ENCODE assay signal across 1 cellular context in the genomic region with DNA sequence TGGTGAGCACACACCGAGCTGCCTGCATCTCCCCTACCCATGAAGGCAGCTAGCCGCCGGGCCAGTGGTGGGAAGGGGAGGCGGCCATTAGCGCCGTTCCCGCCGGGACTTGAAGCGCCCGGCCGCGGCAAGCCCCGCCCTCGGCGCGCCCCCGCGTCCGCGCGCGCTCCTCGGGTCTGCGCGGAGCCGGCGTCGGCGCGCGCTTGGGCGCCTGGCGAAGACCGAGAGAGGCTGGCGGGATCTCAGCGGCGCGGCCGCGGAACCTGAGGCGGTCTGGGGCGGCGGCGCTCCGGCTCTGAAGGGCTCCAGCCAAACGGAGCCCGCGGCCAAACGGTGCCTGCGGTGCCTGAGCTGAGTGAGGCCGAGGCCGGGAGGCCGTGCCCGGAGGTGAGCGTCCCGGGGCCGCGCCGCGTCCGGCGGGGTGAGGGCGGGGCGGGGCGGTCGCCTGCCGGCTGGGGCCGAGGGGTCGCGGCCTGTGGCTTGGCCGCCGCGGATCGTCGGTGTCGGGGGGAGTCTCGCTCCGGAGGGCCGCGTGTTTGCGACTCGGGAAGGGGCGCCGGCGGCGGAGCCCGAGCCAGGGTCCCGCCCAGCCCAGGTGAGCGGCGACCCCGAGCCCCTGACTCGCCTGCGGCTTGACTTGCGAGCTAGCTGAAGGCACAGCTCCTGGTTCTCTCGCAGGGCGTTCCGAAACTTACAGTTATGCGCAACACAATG.
A peak's percentile ranks its signal among the peaks of the same experiment; 100 is the strongest.
TF ChIP-seq lines count a peak whose summit lies in the region.

A gene with protein sequence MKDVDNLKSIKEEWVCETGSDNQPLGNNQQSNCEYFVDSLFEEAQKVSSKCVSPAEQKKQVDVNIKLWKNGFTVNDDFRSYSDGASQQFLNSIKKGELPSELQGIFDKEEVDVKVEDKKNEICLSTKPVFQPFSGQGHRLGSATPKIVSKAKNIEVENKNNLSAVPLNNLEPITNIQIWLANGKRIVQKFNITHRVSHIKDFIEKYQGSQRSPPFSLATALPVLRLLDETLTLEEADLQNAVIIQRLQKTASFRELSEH (plus strand): TSS at position 202 of the 714 bp plus-strand sequence. CDS start 17,852 bp downstream, outside the sequence.

TF ChIP-seq in HepG2, 621 proteins besides CTCF, POLR2A, EP300 and RAD21 (continued from another document and continues in another):
- TF ChIP-seq ELK4 (CRISPR knock-in tag; IDR thresholded peaks at IDR 0.05; ENCODE audit: borderline replicate concordance), result no peak
- TF ChIP-seq ZNF773 (CRISPR knock-in tag; IDR thresholded peaks at IDR 0.05; ENCODE audit: borderline replicate concordance), result peak; percentile 57; the same call in 1 of the 2 replicates
- peak; percentile 86 for TF ChIP-seq SKI (IDR thresholded peaks at IDR 0.05; ENCODE audit: partially characterized antibody)
- no peak; the same call in 1 of the 2 replicates for TF ChIP-seq ZNF709 (CRISPR knock-in tag; IDR thresholded peaks at IDR 0.05)
- TF ChIP-seq KLF11 (CRISPR knock-in tag; IDR thresholded peaks at IDR 0.05), result no peak
- TF ChIP-seq ESRRA (CRISPR knock-in tag; IDR thresholded peaks at IDR 0.05; ENCODE audit: low read depth), result no peak; the same call in 1 of the 2 replicates
- TF ChIP-seq NFYC (CRISPR knock-in tag; IDR thresholded peaks at IDR 0.05), result no peak
- TF ChIP-seq ZBTB3 (CRISPR knock-in tag; IDR thresholded peaks at IDR 0.05; ENCODE audit: borderline replicate concordance, low read depth), result no peak; the same call in 1 of the 2 replicates
- peak; percentile 59; the same call in 1 of the 2 replicates for TF ChIP-seq KDM5B (CRISPR knock-in tag; IDR thresholded peaks at IDR 0.05; ENCODE audit: borderline replicate concordance)
- TF ChIP-seq ZNF317 (CRISPR knock-in tag; IDR thresholded peaks at IDR 0.05), result no peak
- TF ChIP-seq, protein P1, sequence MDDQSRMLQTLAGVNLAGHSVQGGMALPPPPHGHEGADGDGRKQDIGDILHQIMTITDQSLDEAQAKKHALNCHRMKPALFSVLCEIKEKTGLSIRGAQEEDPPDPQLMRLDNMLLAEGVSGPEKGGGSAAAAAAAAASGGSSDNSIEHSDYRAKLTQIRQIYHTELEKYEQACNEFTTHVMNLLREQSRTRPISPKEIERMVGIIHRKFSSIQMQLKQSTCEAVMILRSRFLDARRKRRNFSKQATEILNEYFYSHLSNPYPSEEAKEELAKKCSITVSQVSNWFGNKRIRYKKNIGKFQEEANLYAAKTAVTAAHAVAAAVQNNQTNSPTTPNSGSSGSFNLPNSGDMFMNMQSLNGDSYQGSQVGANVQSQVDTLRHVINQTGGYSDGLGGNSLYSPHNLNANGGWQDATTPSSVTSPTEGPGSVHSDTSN (CRISPR knock-in tag; IDR thresholded peaks at IDR 0.05; ENCODE audit: borderline replicate concordance), result no peak
- no peak for TF ChIP-seq ZBTB20 (CRISPR knock-in tag; IDR thresholded peaks at IDR 0.05; ENCODE audit: borderline replicate concordance, low read depth)
- TF ChIP-seq, protein P2, sequence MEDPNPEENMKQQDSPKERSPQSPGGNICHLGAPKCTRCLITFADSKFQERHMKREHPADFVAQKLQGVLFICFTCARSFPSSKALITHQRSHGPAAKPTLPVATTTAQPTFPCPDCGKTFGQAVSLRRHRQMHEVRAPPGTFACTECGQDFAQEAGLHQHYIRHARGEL (CRISPR knock-in tag; IDR thresholded peaks at IDR 0.05), result no peak
- TF ChIP-seq, protein P3, sequence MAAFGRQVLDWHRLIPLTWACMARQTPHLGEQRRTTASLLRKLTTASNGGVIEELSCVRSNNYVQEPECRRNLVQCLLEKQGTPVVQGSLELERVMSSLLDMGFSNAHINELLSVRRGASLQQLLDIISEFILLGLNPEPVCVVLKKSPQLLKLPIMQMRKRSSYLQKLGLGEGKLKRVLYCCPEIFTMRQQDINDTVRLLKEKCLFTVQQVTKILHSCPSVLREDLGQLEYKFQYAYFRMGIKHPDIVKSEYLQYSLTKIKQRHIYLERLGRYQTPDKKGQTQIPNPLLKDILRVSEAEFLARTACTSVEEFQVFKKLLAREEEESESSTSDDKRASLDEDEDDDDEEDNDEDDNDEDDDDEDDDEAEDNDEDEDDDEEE (CRISPR knock-in tag; IDR thresholded peaks at IDR 0.05), result no peak
- no peak; the same call in 1 of the 2 replicates for TF ChIP-seq RCOR2 (CRISPR knock-in tag; IDR thresholded peaks at IDR 0.05)
- no peak for TF ChIP-seq ZNF652 (CRISPR knock-in tag; IDR thresholded peaks at IDR 0.05; ENCODE audit: borderline replicate concordance, low read depth)
- TF ChIP-seq SYNCRIP (IDR thresholded peaks at IDR 0.05; ENCODE audit: insufficient read depth, low read depth, low read length), result no peak
- TF ChIP-seq ZBTB34 (CRISPR knock-in tag; IDR thresholded peaks at IDR 0.05), result no peak
- TF ChIP-seq GPN1 (CRISPR knock-in tag; IDR thresholded peaks at IDR 0.05; ENCODE audit: borderline replicate concordance), result no peak
- TF ChIP-seq, protein P4, sequence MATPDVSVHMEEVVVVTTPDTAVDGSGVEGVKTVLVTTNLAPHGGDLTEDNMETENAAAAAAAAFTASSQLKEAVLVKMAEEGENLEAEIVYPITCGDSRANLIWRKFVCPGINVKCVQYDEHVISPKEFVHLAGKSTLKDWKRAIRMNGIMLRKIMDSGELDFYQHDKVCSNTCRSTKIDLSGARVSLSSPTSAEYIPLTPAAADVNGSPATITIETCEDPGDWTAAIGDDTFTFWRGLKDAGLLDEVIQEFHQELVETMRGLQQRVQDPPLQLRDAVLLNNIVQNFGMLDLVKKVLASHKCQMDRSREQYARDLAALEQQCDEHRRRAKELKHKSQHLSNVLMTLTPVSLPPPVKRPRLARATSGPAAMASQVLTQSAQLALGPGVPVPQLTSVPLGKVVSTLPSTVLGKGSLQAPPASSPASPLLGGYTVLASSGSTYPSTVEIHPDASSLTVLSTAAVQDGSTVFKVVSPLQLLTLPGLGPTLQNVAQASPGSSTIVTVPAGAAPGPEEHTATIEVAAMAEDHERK (CRISPR knock-in tag; IDR thresholded peaks at IDR 0.05; ENCODE audit: low read depth), result no peak
- TF ChIP-seq GABPB1 (CRISPR knock-in tag; IDR thresholded peaks at IDR 0.05), result peak; percentile 48; the same call in 1 of the 2 replicates
- no peak for TF ChIP-seq SOX6 (IDR thresholded peaks at IDR 0.05)
- peak; percentile 35; the same call in 1 of the 2 replicates for TF ChIP-seq SOX6 (CRISPR knock-in tag; IDR thresholded peaks at IDR 0.05)
- no peak for TF ChIP-seq ZNF589 (CRISPR knock-in tag; conservative IDR thresholded peaks at IDR 0.05)
- TF ChIP-seq CEBPB (IDR thresholded peaks at IDR 0.05; ENCODE audit: borderline replicate concordance, low read depth, low read length), result no peak
- TF ChIP-seq ZNF326 (CRISPR knock-in tag; IDR thresholded peaks at IDR 0.05; ENCODE audit: borderline replicate concordance), result no peak
- TF ChIP-seq ZNF75D (CRISPR knock-in tag; IDR thresholded peaks at IDR 0.05; ENCODE audit: borderline replicate concordance), result no peak
- no peak for TF ChIP-seq ZFP41 (CRISPR knock-in tag; IDR thresholded peaks at IDR 0.05; ENCODE audit: borderline replicate concordance)
- no peak for TF ChIP-seq AHR (CRISPR knock-in tag; IDR thresholded peaks at IDR 0.05)
- peak; percentile 56; the same call in 1 of the 2 replicates for TF ChIP-seq ZNF766 (CRISPR knock-in tag; IDR thresholded peaks at IDR 0.05; ENCODE audit: borderline replicate concordance)
- no peak for TF ChIP-seq KLF6 (CRISPR knock-in tag; IDR thresholded peaks at IDR 0.05)
- TF ChIP-seq ELF1 (CRISPR knock-in tag; IDR thresholded peaks at IDR 0.05), result no peak
- TF ChIP-seq NFE2 (CRISPR knock-in tag; IDR thresholded peaks at IDR 0.05), result no peak
- no peak for TF ChIP-seq KDM4B (CRISPR knock-in tag; IDR thresholded peaks at IDR 0.05)
- TF ChIP-seq ZNF567 (CRISPR knock-in tag; IDR thresholded peaks at IDR 0.05; ENCODE audit: borderline replicate concordance), result no peak
- TF ChIP-seq SNAPC4 (CRISPR knock-in tag; IDR thresholded peaks at IDR 0.05), result no peak
- no peak; the same call in 1 of the 2 replicates for TF ChIP-seq HNF4A (CRISPR knock-in tag; IDR thresholded peaks at IDR 0.05)
- TF ChIP-seq NKX3-1 (CRISPR knock-in tag; IDR thresholded peaks at IDR 0.05), result peak; percentile 84
- TF ChIP-seq ZNF367 (CRISPR knock-in tag; IDR thresholded peaks at IDR 0.05; ENCODE audit: borderline replicate concordance), result no peak
- TF ChIP-seq DRAP1 (CRISPR knock-in tag; IDR thresholded peaks at IDR 0.05), result peak; percentile 9; the same call in 1 of the 2 replicates
- TF ChIP-seq ZSCAN5A (CRISPR knock-in tag; IDR thresholded peaks at IDR 0.05; ENCODE audit: borderline replicate concordance), result no peak
- no peak for TF ChIP-seq TCF7 (IDR thresholded peaks at IDR 0.05; ENCODE audit: low read depth)
